In genomic region chr21:46111857-46112730, GRCh38 we compare ENCODE assay signal across 2 cellular contexts.
TF ChIP-seq lines count a peak whose summit lies in the region.

No MANE protein-coding gene starts in this region.

TF ChIP-seq in SK-N-SH, 30 proteins besides CTCF, POLR2A, EP300 and RAD21 (continued from another document):
- no peak for TF ChIP-seq MAX (IDR thresholded peaks at IDR 0.05; ENCODE audit: low read depth)
- no peak for TF ChIP-seq CHD2 (IDR thresholded peaks at IDR 0.05; ENCODE audit: low read length, partially characterized antibody)
- no peak for TF ChIP-seq EZH2phosphoT487 (IDR thresholded peaks at IDR 0.05; ENCODE audit: borderline replicate concordance, low read depth)
- TF ChIP-seq GABPA (IDR thresholded peaks at IDR 0.05; ENCODE audit: low read depth) = no peak
- TF ChIP-seq TAF1 (IDR thresholded peaks at IDR 0.05; ENCODE audit: borderline replicate concordance, low read depth, low read length) = no peak

TF ChIP-seq in SK-N-SH treated with all-trans-retinoic acid at 6 μM for 48 hours, 23 proteins besides CTCF, POLR2A, EP300 and RAD21 (continued from another document):
- no peak for TF ChIP-seq ZC3H10 (CRISPR knock-in tag; IDR thresholded peaks at IDR 0.05)
- no peak for TF ChIP-seq ZNF565 (CRISPR knock-in tag; conservative IDR thresholded peaks at IDR 0.05; ENCODE audit: low read depth)
- TF ChIP-seq CSDC2 (CRISPR knock-in tag; IDR thresholded peaks at IDR 0.05) = no peak
- TF ChIP-seq CREB5 (CRISPR knock-in tag; IDR thresholded peaks at IDR 0.05; ENCODE audit: low read depth) = no peak
- no peak for TF ChIP-seq ZNF8 (CRISPR knock-in tag; IDR thresholded peaks at IDR 0.05)
- no peak for TF ChIP-seq ARNTL (CRISPR knock-in tag; IDR thresholded peaks at IDR 0.05; ENCODE audit: borderline replicate concordance, low read depth)
